In the genomic region with DNA sequence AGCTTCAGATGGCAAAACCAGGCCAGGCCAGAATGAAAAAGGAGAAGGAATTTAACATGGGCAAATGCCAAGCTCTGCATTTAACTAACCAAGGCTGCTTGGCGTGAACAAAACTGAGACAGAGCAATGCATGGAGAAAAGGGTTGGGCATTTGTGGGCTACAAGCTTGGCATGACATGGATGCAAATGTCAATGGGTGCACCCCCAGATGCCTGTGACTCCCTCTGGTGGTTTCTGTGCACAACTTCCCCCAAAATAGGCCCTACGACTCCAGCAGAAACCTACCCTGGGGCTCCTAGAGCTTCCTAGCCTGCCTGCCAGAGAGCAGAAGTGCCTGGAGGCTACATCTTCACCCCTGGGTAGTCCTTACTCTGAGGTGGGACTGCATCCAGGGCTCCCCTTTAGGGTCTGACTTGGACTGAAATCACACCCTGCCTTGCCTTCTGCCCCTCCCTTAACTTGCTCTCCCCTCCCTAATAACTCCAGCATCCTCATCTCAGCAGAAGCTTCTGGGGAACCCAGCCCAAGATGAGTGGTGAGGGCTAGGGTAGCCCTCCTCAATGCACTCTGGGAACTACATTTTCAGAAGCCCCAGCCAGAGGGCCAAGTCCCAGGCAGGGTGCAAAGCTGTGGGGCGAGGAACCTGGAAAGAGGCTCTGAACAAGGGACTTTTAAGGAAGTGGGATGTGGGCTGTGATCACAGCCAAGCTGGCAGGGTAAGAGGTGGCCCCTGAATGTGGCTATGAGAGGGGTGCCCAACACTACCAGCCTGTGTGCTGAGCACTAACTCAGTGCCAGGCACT, we compare ENCODE assay signal across 8 cellular contexts. TPM values are rescaled to one million over a fixed set of nuclear protein-coding genes. Genes with fewer than 3 reads are reported as not detected.
DNase-seq lines count a peak whose midpoint lies in the region; ATAC-seq lines count a peak whose summit lies in the region.

No MANE protein-coding gene starts in this region.

- no peak overlapping the region for H3K4me3 ChIP-seq in H7 (ENCODE audit: insufficient read depth, low read depth, low read length)

- peaks cover 2% of the 10 kb centered on the region for H3K36me3 ChIP-seq in H7 (replicated peaks; ENCODE audit: control insufficient read depth, insufficient read depth, low read length)

- H3K27me3 ChIP-seq in H7 (ENCODE audit: control insufficient read depth, insufficient read depth, low read length): peaks cover 3% of the 10 kb centered on the region

- ATAC-seq in GM18909 (IDR thresholded peaks at IDR 0.05; ENCODE audit: poor library complexity, unreplicated experiment) (no peak), GM19463 (IDR thresholded peaks at IDR 0.05; ENCODE audit: unreplicated experiment) (no peak)

- DNase-seq in AML-193 (lab: John Stamatoyannopoulos, UW): peak; percentile 20 to 50
- peak; percentile 91 for DNase-seq in H7
- peak; percentile 51 for DNase-seq in activated CD8-positive, alpha-beta memory T cell treated with anti-CD3 and anti-CD28 coated beads, Interleukin-2, amount 50 U/mL, for 48 hours
- DNase-seq in islet precursor cell: peak; percentile 65
- no peak for DNase-seq in cerebellar nuclear complex (lab: John Stamatoyannopoulos, UW)
- DNase-seq in NCI-H446 (lab: John Stamatoyannopoulos, UW): no peak

RNA-seq across cellular contexts. Expression of gene GPRIN2, which starts 11.3 kb away (rescaled TPM):
- total RNA-seq in H7 (2014; rRNA removed; shearing (Covaris generic)): 4.3 and 4.7 TPM in 2 replicates

RNA-seq across cellular contexts. Expression of gene SYT15, which starts 33.7 kb away (rescaled TPM):
- 0.04 TPM in 1 of 2 replicates, not detected in the other for total RNA-seq in H7 (2014; rRNA removed; shearing (Covaris generic))

Comparison
In these comparisons a context has a peak if more than half of its experiments do, and no peak if none do; other contexts are left out.
1. DNase-seq: peak in AML-193 (2 of 2), H7 (single experiment), activated CD8-positive, alpha-beta memory T cell treated with anti-CD3 and anti-CD28 coated beads, Interleukin-2, amount 50 U/mL, for 48 hours (single experiment) and islet precursor cell (single experiment); none in cerebellar nuclear complex (0 of 2) and NCI-H446 (0 of 2).